In the genomic region with DNA sequence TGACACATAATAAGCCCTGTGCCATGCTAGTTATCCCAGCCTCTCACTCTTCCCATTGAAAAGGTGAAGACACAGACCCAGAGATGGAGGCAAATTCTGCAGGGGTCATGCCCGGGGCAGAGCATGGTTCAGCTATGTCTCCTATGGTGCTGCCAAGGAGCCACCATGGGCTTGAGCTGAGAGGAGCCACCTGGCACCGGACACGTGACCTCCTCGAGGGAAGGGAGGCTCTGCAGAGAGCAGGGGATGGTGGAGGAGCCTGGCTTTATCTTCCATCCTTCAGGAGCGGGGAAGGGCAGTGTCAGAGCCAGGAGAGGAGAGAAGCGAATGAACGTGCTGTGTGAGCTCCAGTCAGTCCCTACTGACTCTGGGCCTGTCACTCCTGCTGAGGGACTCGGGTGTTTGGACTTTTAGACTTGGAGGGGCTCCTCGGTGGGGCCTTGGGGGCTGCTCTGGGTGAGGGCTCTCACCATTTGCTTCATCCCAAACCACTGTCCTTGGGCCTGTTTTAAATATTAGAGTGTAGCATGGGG, we compare ENCODE assay signal across 22 cellular contexts. TPM values are rescaled to one million over a fixed set of nuclear protein-coding genes. Genes with fewer than 3 reads are reported as not detected.
DNase-seq lines count a peak whose midpoint lies in the region; ATAC-seq, FAIRE-seq and TF ChIP-seq lines count a peak whose summit lies in the region.
"Had no signal": no experiment of that assay in that cellular context is flagged by ENCODE, and none has a peak within 500 bp of the region (broad histone marks: within the 10 kb centered on the region; RNA-seq: fewer than 3 reads in every experiment).

No MANE protein-coding gene starts in this region.

- H3K4me1 ChIP-seq in SK-N-SH (ENCODE audit: control insufficient read depth in 1 of 2, insufficient read depth in 2 of 2, low read depth in 1 of 2, low read length in 1 of 2) (peaks cover 5 to 14% of the 10 kb centered on the region in 2 experiments; a peak in 2 of 4 replicates), astrocyte (ENCODE audit: insufficient read depth, low read length) (peaks cover 31% of the 10 kb centered on the region), mesenchymal stem cell (ENCODE audit: control insufficient read depth, insufficient read depth, low read depth, low read length) (peaks cover 49% of the 10 kb centered on the region), testis (peaks cover 24% of the 10 kb centered on the region)
- H3K4me1 ChIP-seq: body of pancreas, HAP-1 had no signal

- H2BK5ac ChIP-seq in mesenchymal stem cell (ENCODE audit: low read depth, low read length, poor library complexity, severe bottlenecking) = no peak overlapping the region

- H4K91ac ChIP-seq in mesenchymal stem cell (ENCODE audit: low read length) = peak overlapping the region; percentile 54

- no peak overlapping the region for H3K23ac ChIP-seq in mesenchymal stem cell (ENCODE audit: low read length in 2 of 2)

- H3K27me3 Mint-ChIP-seq in astrocyte (ENCODE audit: low read depth, unreplicated experiment) = peaks cover 8% of the 10 kb centered on the region
- H3K27me3 Mint-ChIP-seq: type B pancreatic cell had no signal

- DNase-seq in SK-N-SH (no peak), astrocyte (ENCODE audit: low read depth) (no peak), mesenchymal stem cell (no peak), testis (no peak), cerebellar nuclear complex (lab: John Stamatoyannopoulos, UW) (no peak)
- no peak for DNase-seq in NK-92 treated with Interleukin-12 subunit alpha and Interleukin-12 subunit beta, amount 100 ng/mL, for 24 hours (lab: John Stamatoyannopoulos, UW)
- DNase-seq: 8988T; activated naive CD4-positive, alpha-beta T cell treated with anti-CD3 and anti-CD28 coated beads, Interleukin-2, amount 10 ng/mL, durations not matched to agents 7 days and 5 days; activated T-cell treated with anti-CD3 and anti-CD28 coated beads, Interleukin-2, amount 50 U/mL, for 4 hours; body of pancreas; GDM1; kidney glomerular epithelial cell; midbrain; MM.1S; NCI-H82 had no signal

- FAIRE-seq in astrocyte (lab: Jason Lieb, UNC) = no peak

- H3K36me3 ChIP-seq in SK-N-SH (replicated peaks in 1 of 2; ENCODE audit: control insufficient read depth in 1 of 2, insufficient read depth in 2 of 2, low read length in 1 of 2) (no peaks in the 10 kb centered on the region), astrocyte (ENCODE audit: insufficient read depth, low read length) (no peaks in the 10 kb centered on the region), mesenchymal stem cell (ENCODE audit: control insufficient read depth in 1 of 2, insufficient read depth in 2 of 2, low read depth in 1 of 2, low read length in 2 of 2) (no peaks in the 10 kb centered on the region), testis (ENCODE audit: low read depth, missing control alignments) (no peaks in the 10 kb centered on the region)
- H3K36me3 ChIP-seq: HAP-1 had no signal

- intact Hi-C loops in testis (cut with DNase I; ENCODE audit: low total_unique reads) = no loop called here

- H2BK12ac ChIP-seq in mesenchymal stem cell (ENCODE audit: low read length in 2 of 2) = peak overlapping the region; percentile 2 to 85

- H2AK5ac ChIP-seq in mesenchymal stem cell (ENCODE audit: low read length, severe bottlenecking) = peak overlapping the region; percentile 5

- H3F3A ChIP-seq in SK-N-SH (replicated peaks; ENCODE audit: insufficient read depth) = no peaks in the 10 kb centered on the region

- peak overlapping the region; percentile 45 for H2BK120ac ChIP-seq in mesenchymal stem cell (ENCODE audit: low read depth, low read length)

- peak overlapping the region; percentile 17 to 55 for H3K18ac ChIP-seq in mesenchymal stem cell (ENCODE audit: low read depth in 1 of 2, low read length in 2 of 2)

- H3K4me3 ChIP-seq in SK-N-SH (ENCODE audit: low read depth in 2 of 2, low read length in 1 of 2) (no peak overlapping the region), astrocyte (ENCODE audit: insufficient read depth, low read depth, low read length) (no peak overlapping the region), mesenchymal stem cell (ENCODE audit: insufficient read depth in 1 of 2, low read depth in 1 of 2, low read length in 2 of 2) (no peak overlapping the region), testis (no peak overlapping the region)
- H3K4me3 ChIP-seq: body of pancreas, HAP-1 had no signal

- CTCF ChIA-PET in SK-N-SH (lab: Yijun Ruan, JAX) = interaction anchor here (1.0 to 7.0 kb wide), 3 partner anchors 20 to 163 kb away, joined by 4 to 61 read pairs (median 5); no protein-coding TSS in a partner anchor

- no peaks in the 10 kb centered on the region for H3K9me2 ChIP-seq in SK-N-SH

- TF ChIP-seq RAD21 in SK-N-SH (IDR thresholded peaks at IDR 0.05; ENCODE audit: low read length) = no peak

- POLR2A ChIA-PET in SK-N-SH (lab: Yijun Ruan, JAX) = no interaction called here

- no peak for TF ChIP-seq CTCF in SK-N-SH (IDR thresholded peaks at IDR 0.05)
- no peak for TF ChIP-seq CTCF in astrocyte (IDR thresholded peaks at IDR 0.05; ENCODE audit: insufficient read depth, low read depth, low read length)
- no peak for TF ChIP-seq CTCF in testis (IDR thresholded peaks at IDR 0.05)

- H3K9me3 ChIP-seq in SK-N-SH (no peaks in the 10 kb centered on the region), astrocyte (ENCODE audit: insufficient read depth, low read depth, low read length) (no peaks in the 10 kb centered on the region), mesenchymal stem cell (ENCODE audit: control insufficient read depth, low read length) (no peaks in the 10 kb centered on the region), testis (no peaks in the 10 kb centered on the region)
- H3K9me3 ChIP-seq: body of pancreas, HAP-1 had no signal

- no peak overlapping the region for H4K8ac ChIP-seq in mesenchymal stem cell (ENCODE audit: low read length)

- H2BK15ac ChIP-seq in mesenchymal stem cell (ENCODE audit: low read depth, poor library complexity, severe bottlenecking) = no peak overlapping the region

- H3K4me1 Mint-ChIP-seq in astrocyte (ENCODE audit: low read depth, unreplicated experiment) = peaks cover 27% of the 10 kb centered on the region
- H3K4me1 Mint-ChIP-seq: activated naive CD4-positive, alpha-beta T cell treated with anti-CD3 and anti-CD28 coated beads, Interleukin-2, amount 10 ng/mL, durations not matched to agents 7 days and 5 days had no signal

- H3K9me3 Mint-ChIP-seq in astrocyte (ENCODE audit: unreplicated experiment) = no peaks in the 10 kb centered on the region
- H3K9me3 Mint-ChIP-seq: activated naive CD4-positive, alpha-beta T cell treated with anti-CD3 and anti-CD28 coated beads, Interleukin-2, amount 10 ng/mL, durations not matched to agents 7 days and 5 days; activated T-cell treated with anti-CD3 and anti-CD28 coated beads, Interleukin-2, amount 50 U/mL, for 4 hours; IgD-negative memory B cell; type B pancreatic cell had no signal

- H3K27me3 ChIP-seq in SK-N-SH (ENCODE audit: insufficient read depth) (no peaks in the 10 kb centered on the region), astrocyte (ENCODE audit: insufficient read depth, low read length) (peaks cover 21% of the 10 kb centered on the region), mesenchymal stem cell (ENCODE audit: control insufficient read depth in 1 of 2, insufficient read depth in 1 of 2, low read length in 2 of 2) (no peaks in the 10 kb centered on the region), testis (no peaks in the 10 kb centered on the region)
- H3K27me3 ChIP-seq: body of pancreas had no signal

- peak overlapping the region; percentile 33; the same call in 1 of the 2 replicates for H3K4me2 ChIP-seq in SK-N-SH
- H3K4me2 ChIP-seq in astrocyte (ENCODE audit: low read length) = peak overlapping the region; percentile 23
- no peak overlapping the region for H3K4me2 ChIP-seq in mesenchymal stem cell (ENCODE audit: low read length, poor library complexity, severe bottlenecking)

- no peak for ATAC-seq in SK-N-SH treated with all-trans-retinoic acid at 6 μM for 48 hours
- no peak for ATAC-seq in HG03342 (IDR thresholded peaks at IDR 0.05; ENCODE audit: unreplicated experiment)
- ATAC-seq: activated CD4-positive, CD25-positive, alpha-beta regulatory T cell treated with anti-CD3 and anti-CD28 coated beads, Interleukin-2, amount 50 U/mL, for 24 hours; activated T-cell treated with anti-CD3 and anti-CD28 coated beads, Interleukin-2, amount 50 U/mL, for 4 hours; body of pancreas had no signal

- peak overlapping the region; percentile 9 for H3K27ac Mint-ChIP-seq in astrocyte (ENCODE audit: unreplicated experiment)
- H3K27ac Mint-ChIP-seq: activated naive CD4-positive, alpha-beta T cell treated with anti-CD3 and anti-CD28 coated beads, Interleukin-2, amount 10 ng/mL, durations not matched to agents 7 days and 5 days; IgD-negative memory B cell; type B pancreatic cell had no signal

- H2AFZ ChIP-seq in SK-N-SH (ENCODE audit: low read depth) (peak overlapping the region; percentile 62; the same call in 1 of the 2 replicates), astrocyte (ENCODE audit: low read depth, low read length) (no peak overlapping the region), mesenchymal stem cell (ENCODE audit: low read depth, low read length) (no peak overlapping the region)

- H3K79me2 ChIP-seq in SK-N-SH (ENCODE audit: insufficient read depth) = no peaks in the 10 kb centered on the region
- no peaks in the 10 kb centered on the region for H3K79me2 ChIP-seq in astrocyte (ENCODE audit: insufficient read depth, low read length)

- WGBS in SK-N-SH (ENCODE audit: low lambda C conversion rate) = 93% methylated on average over 9 of the region's 9 CpGs
- WGBS in mesenchymal stem cell = 90% methylated on average over 9 of the region's 9 CpGs
- WGBS in testis, 2 donors = 82 to 93% methylated on average over 8 to 9 of the region's 9 CpGs

- no peak overlapping the region for H3K4me3 Mint-ChIP-seq in astrocyte (ENCODE audit: unreplicated experiment)
- H3K4me3 Mint-ChIP-seq: activated naive CD4-positive, alpha-beta T cell treated with anti-CD3 and anti-CD28 coated beads, Interleukin-2, amount 10 ng/mL, durations not matched to agents 7 days and 5 days; activated T-cell treated with anti-CD3 and anti-CD28 coated beads, Interleukin-2, amount 50 U/mL, for 4 hours; type B pancreatic cell had no signal

- H3K14ac ChIP-seq in mesenchymal stem cell (ENCODE audit: low read length in 2 of 2) = peak overlapping the region in 1 of 2 experiments; percentile 14

- H4K20me1 ChIP-seq in SK-N-SH (ENCODE audit: insufficient read depth) = no peaks in the 10 kb centered on the region
- peaks cover 10% of the 10 kb centered on the region for H4K20me1 ChIP-seq in astrocyte (ENCODE audit: insufficient read depth, low read length)

- H3K36me3 Mint-ChIP-seq in astrocyte (ENCODE audit: low read depth, unreplicated experiment) = no peaks in the 10 kb centered on the region
- H3K36me3 Mint-ChIP-seq: activated naive CD4-positive, alpha-beta T cell treated with anti-CD3 and anti-CD28 coated beads, Interleukin-2, amount 10 ng/mL, durations not matched to agents 7 days and 5 days; IgD-negative memory B cell; type B pancreatic cell had no signal

- peak overlapping the region; percentile 35 to 89 for H3K4ac ChIP-seq in mesenchymal stem cell (ENCODE audit: low read depth in 1 of 2, low read length in 2 of 2)

- no peak for TF ChIP-seq EP300 in SK-N-SH (IDR thresholded peaks at IDR 0.05; ENCODE audit: borderline replicate concordance in 1 of 2, low read depth in 1 of 2, low read length in 1 of 2)

- H3K9ac ChIP-seq in SK-N-SH = no peak overlapping the region
- H3K9ac ChIP-seq in astrocyte (ENCODE audit: low read length) = no peak overlapping the region
- peak overlapping the region; percentile 67 for H3K9ac ChIP-seq in mesenchymal stem cell (ENCODE audit: low read length)

- no peaks in the 10 kb centered on the region for H3K79me1 ChIP-seq in mesenchymal stem cell (replicated peaks; ENCODE audit: low read length, poor library complexity, severe bottlenecking)

- no peak for TF ChIP-seq POLR2A in testis (IDR thresholded peaks at IDR 0.05)

- H3K27ac ChIP-seq in SK-N-SH (ENCODE audit: low read depth in 2 of 2, low read length in 1 of 2) = no peak overlapping the region
- no peak overlapping the region for H3K27ac ChIP-seq in astrocyte (ENCODE audit: low read depth, low read length)
- no peak overlapping the region for H3K27ac ChIP-seq in mesenchymal stem cell (ENCODE audit: low read length, poor library complexity, severe bottlenecking)
- H3K27ac ChIP-seq in testis = peak overlapping the region; percentile 47 to 56
- H3K27ac ChIP-seq: body of pancreas had no signal

RNA-seq across cellular contexts. Expression of gene CCN5, which starts 11.1 kb away (rescaled TPM):
- polyA plus RNA-seq in SK-N-SH (2012; rRNA removed) (0.05 TPM in 2 replicates), testis (ENCODE audit: insufficient read depth, low read depth, low replicate concordance) (52.0 TPM)
- 0.08 and 0.17 TPM in 2 replicates for polyA plus RNA-seq in SK-N-SH (2012; cell fraction: cytosol; rRNA removed)
- 0.20 and 0.25 TPM in 2 replicates for polyA plus RNA-seq in SK-N-SH (2012; cell fraction: nucleus; rRNA removed)
- total RNA-seq in astrocyte (not detected in 2 replicates), testis (100 to 1,000 TPM in 1 of 2 donors, 10 to 100 TPM in 1; 37.0 to 152 TPM)
- polyA plus RNA-seq in mesenchymal stem cell (2013, experiment 1 of 2) = 0.10 TPM
- 0.07 TPM for polyA plus RNA-seq in mesenchymal stem cell (2013, experiment 2 of 2)
- polyA plus RNA-seq: IgD-negative memory B cell, neural cell had no signal

RNA-seq across cellular contexts. Expression of gene KCNK15, which starts 41.6 kb away (rescaled TPM):
- 0.02 and 0.10 TPM in 2 replicates for polyA plus RNA-seq in SK-N-SH (2012; rRNA removed)
- 0.01 TPM in 2 replicates for polyA plus RNA-seq in SK-N-SH (2012; cell fraction: cytosol; rRNA removed)
- 0.05 and 0.08 TPM in 2 replicates for polyA plus RNA-seq in SK-N-SH (2012; cell fraction: nucleus; rRNA removed)
- total RNA-seq in astrocyte = 0.14 and 0.17 TPM in 2 replicates
- polyA plus RNA-seq in mesenchymal stem cell (2013, experiment 1 of 2) = not detected
- polyA plus RNA-seq in mesenchymal stem cell (2013, experiment 2 of 2) = not detected
- 10 to 100 TPM; 16.9 to 23.4 TPM for total RNA-seq in testis
- polyA plus RNA-seq in testis (ENCODE audit: insufficient read depth, low read depth, low replicate concordance) = 4.4 TPM
- polyA plus RNA-seq: IgD-negative memory B cell, neural cell had no signal

RNA-seq across cellular contexts. Expression of gene ADA, which starts 52.5 kb away (rescaled TPM):
- polyA plus RNA-seq in SK-N-SH (2012; rRNA removed) (25.7 and 28.3 TPM in 2 replicates), testis (ENCODE audit: insufficient read depth, low read depth, low replicate concordance) (8.2 TPM)
- 14.9 and 20.7 TPM in 2 replicates for polyA plus RNA-seq in SK-N-SH (2012; cell fraction: cytosol; rRNA removed)
- 50.4 and 63.8 TPM in 2 replicates for polyA plus RNA-seq in SK-N-SH (2012; cell fraction: nucleus; rRNA removed)
- total RNA-seq in astrocyte (67.5 and 68.5 TPM in 2 replicates), testis (10 to 100 TPM; 10.0 to 11.2 TPM)
- polyA plus RNA-seq in mesenchymal stem cell (2013, experiment 1 of 2) = 13.9 TPM
- 14.1 TPM for polyA plus RNA-seq in mesenchymal stem cell (2013, experiment 2 of 2)

Comparison
In these comparisons a context has a peak if more than half of its experiments do, and no peak if none do; other contexts are left out.
1. H3K27ac ChIP-seq: peak in testis (2 of 2); none in SK-N-SH (0 of 2), astrocyte (single experiment) and mesenchymal stem cell (single experiment).
2. RNA of gene CCN5, which starts 11.1 kb away (total RNA-seq): 37.0 to 152 TPM in testis; not detected in astrocyte; every median in the first group is over 10 times any median in the second.
3. RNA of gene KCNK15, which starts 41.6 kb away (total RNA-seq): 16.9 to 23.4 TPM in testis; 0.14 to 0.17 TPM in astrocyte; every median in the first group is over 10 times any median in the second.